In the genomic region with DNA sequence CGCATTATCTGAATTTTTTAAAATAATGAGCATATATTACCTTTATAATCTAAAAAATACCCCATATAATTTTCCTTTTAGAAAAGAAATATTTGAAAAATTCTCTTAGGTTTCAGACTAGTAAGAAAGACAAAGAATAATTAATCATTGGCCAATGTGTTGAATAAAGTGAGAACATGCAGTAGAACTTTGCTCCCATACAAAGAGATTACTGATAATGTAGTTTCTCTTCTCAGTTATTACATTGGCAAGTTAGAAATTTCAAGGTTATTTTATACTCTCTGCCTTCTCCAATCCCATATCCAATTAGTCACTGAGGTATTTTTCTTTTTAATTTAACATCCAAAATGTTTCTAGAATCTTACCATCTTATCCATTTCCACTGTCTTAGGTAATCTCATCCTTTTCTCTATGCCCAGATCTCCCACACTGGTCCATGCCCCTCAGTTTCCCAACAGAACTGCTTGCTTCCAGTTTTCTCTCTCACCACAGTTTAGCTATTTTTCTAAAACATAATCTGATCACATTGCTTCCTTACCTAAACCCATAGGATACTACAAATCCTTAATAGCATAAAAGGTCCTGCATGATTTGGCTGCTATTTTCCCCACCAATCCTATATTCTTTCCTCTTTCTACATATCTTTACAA, we compare ENCODE assay signal across 18 cellular contexts.
"Had no signal": no experiment of that assay in that cellular context is flagged by ENCODE, and none has a peak within 500 bp of the region (broad histone marks: within the 10 kb centered on the region; RNA-seq: fewer than 3 reads in every experiment).

No MANE protein-coding gene starts in this region.

- H3K9me3 ChIP-seq: body of pancreas, thoracic aorta, upper lobe of right lung had no signal

- DNase-seq: activated CD4-positive, alpha-beta T cell treated with anti-CD3 and anti-CD28 coated beads, Interleukin-2, amount 50 U/mL, for 48 hours; activated CD4-positive, CD25-positive, alpha-beta regulatory T cell treated with anti-CD3 and anti-CD28 coated beads, Interleukin-2, amount 50 U/mL, for 72 hours; activated effector memory CD4-positive, alpha-beta T cell treated with Interleukin-2 at 50 U/mL for 16 hours; amygdala; body of pancreas; effector memory CD4-positive, alpha-beta T cell; foreskin keratinocyte; midbrain; stimulated activated CD4-positive, alpha-beta T cell treated with anti-CD3 and anti-CD28 coated beads, Interleukin-12 subunit alpha, Interleukin-12 subunit beta, amount 100 ng/mL, for 4 hours; stimulated activated CD4-positive, alpha-beta T cell treated with anti-CD3 and anti-CD28 coated beads, Interleukin-2, amount 100 ng/mL, for 24 hours; SW 1271; upper lobe of right lung had no signal

- H3K36me3 ChIP-seq: thoracic aorta had no signal

- H3K4me3 ChIP-seq: body of pancreas, lung, thoracic aorta, upper lobe of right lung had no signal

- ATAC-seq: activated naive CD4-positive, alpha-beta T cell treated with anti-CD3 and anti-CD28 coated beads, Interleukin-2, amount 50 U/mL, for 72 hours; body of pancreas; foreskin keratinocyte; upper lobe of right lung had no signal

- H3K27ac ChIP-seq: foreskin keratinocyte, parathyroid adenoma, thoracic aorta, upper lobe of right lung had no signal

- H3K27ac Mint-ChIP-seq: dendritic cell treated with granulocyte-macrophage colony-stimulating factor and Interleukin-4, amounts not matched to agents 40 ng/mL and 50 ng/mL, for 4 days; T-helper 2 cell treated with Interferon-gamma antibody and Interleukin-4, amounts not matched to agents 5 μg/mL and 100 μg/mL, for 36 hours had no signal

- H3K4me3 Mint-ChIP-seq: dendritic cell treated with granulocyte-macrophage colony-stimulating factor and Interleukin-4, amounts not matched to agents 40 ng/mL and 50 ng/mL, for 4 days; T-helper 2 cell treated with Interferon-gamma antibody and Interleukin-4, amounts not matched to agents 5 μg/mL and 100 μg/mL, for 36 hours had no signal

- H3K9me3 Mint-ChIP-seq: activated naive CD4-positive, alpha-beta T cell treated with anti-CD3 and anti-CD28 coated beads, Interleukin-2, amount 50 U/mL, for 72 hours; dendritic cell treated with granulocyte-macrophage colony-stimulating factor and Interleukin-4, amounts not matched to agents 40 ng/mL and 50 ng/mL, for 4 days; T-helper 2 cell treated with Interferon-gamma antibody and Interleukin-4, amounts not matched to agents 5 μg/mL and 100 μg/mL, for 36 hours had no signal

- H3K4me1 ChIP-seq: foreskin keratinocyte, parathyroid adenoma, upper lobe of right lung had no signal

- H3K27me3 ChIP-seq: body of pancreas, foreskin keratinocyte, upper lobe of right lung had no signal

- H3K27me3 Mint-ChIP-seq: dendritic cell treated with granulocyte-macrophage colony-stimulating factor and Interleukin-4, amounts not matched to agents 40 ng/mL and 50 ng/mL, for 4 days had no signal
